8 cellular contexts compared by ENCODE assay signal in genomic region chr1:39545531-39545930, GRCh38. TPM values are rescaled to one million over a fixed set of nuclear protein-coding genes. Genes with fewer than 3 reads are reported as not detected.
"Had no signal": no experiment of that assay in that cellular context is flagged by ENCODE, and none has a peak within 500 bp of the region (broad histone marks: within the 10 kb centered on the region; RNA-seq: fewer than 3 reads in every experiment).

No MANE protein-coding gene starts in this region.

- DNase-seq: H9, HFFc6, KBM-7 had no signal

- H3K4me3 ChIP-seq: GM23338 had no signal

- H3K27ac ChIP-seq: HL-60 had no signal

- ATAC-seq: GM23338, HCT116, HepG2 had no signal

RNA-seq across cellular contexts. Expression of gene BMP8A, which starts 54.1 kb away (rescaled TPM):
- total RNA-seq: HepG2, HFFc6, HT1080 had no signal
